In genomic region chr4:153571006-153571545, GRCh38 we compare ENCODE assay signal across 1 cellular context.
TF ChIP-seq lines count a peak whose summit lies in the region.

No MANE protein-coding gene starts in this region.

TF ChIP-seq in SK-N-SH treated with all-trans-retinoic acid at 6 μM for 48 hours, 23 proteins besides CTCF, POLR2A, EP300 and RAD21 (continued from another document):
- no peak for TF ChIP-seq TSHZ2 (CRISPR knock-in tag; IDR thresholded peaks at IDR 0.05)
- TF ChIP-seq PPARA (CRISPR knock-in tag; IDR thresholded peaks at IDR 0.05; ENCODE audit: borderline replicate concordance), result no peak
- TF ChIP-seq ESRRG (CRISPR knock-in tag; IDR thresholded peaks at IDR 0.05), result no peak
- TF ChIP-seq ZC3H10 (CRISPR knock-in tag; IDR thresholded peaks at IDR 0.05), result no peak
- TF ChIP-seq TOX (CRISPR knock-in tag; IDR thresholded peaks at IDR 0.05; ENCODE audit: borderline replicate concordance), result no peak
- no peak for TF ChIP-seq TCF4 (CRISPR knock-in tag; IDR thresholded peaks at IDR 0.05; ENCODE audit: borderline replicate concordance)
- TF ChIP-seq POU6F1 (CRISPR knock-in tag; IDR thresholded peaks at IDR 0.05; ENCODE audit: borderline replicate concordance, low read depth), result no peak
